16 cellular contexts compared by ENCODE assay signal in the genomic region with DNA sequence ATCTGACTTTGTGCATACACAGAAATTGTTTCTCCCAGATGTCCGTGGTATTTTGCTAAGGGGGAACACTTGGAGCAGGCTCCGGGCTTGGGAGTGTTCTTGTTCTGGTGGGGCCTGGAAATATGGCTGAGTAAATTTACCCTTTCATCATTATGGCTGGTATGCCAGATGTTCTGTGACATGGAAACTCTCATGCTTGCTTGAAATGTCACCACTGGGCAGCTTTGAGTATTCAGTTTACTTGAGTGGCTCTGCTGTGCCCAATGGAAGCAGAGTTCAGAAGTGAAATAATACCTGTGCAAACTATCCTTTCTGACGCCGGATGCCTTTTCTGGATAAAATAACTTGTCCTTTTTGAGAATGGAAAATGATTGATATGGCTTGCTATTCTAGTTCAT.
A peak's percentile ranks its signal among the peaks of the same experiment; 100 is the strongest.
DNase-seq lines count a peak whose midpoint lies in the region; ATAC-seq and TF ChIP-seq lines count a peak whose summit lies in the region.
"Had no signal": no experiment of that assay in that cellular context is flagged by ENCODE, and none has a peak within 500 bp of the region (broad histone marks: within the 10 kb centered on the region; RNA-seq: fewer than 3 reads in every experiment).

No MANE protein-coding gene starts in this region.

- H4K8ac ChIP-seq in trophoblast cell (ENCODE audit: low read depth, low read length) = no peak overlapping the region

- H2AK5ac ChIP-seq in trophoblast cell (ENCODE audit: low read length) = peak overlapping the region; percentile 25

- no peaks in the 10 kb centered on the region for H3K27me3 ChIP-seq in SK-N-SH (ENCODE audit: insufficient read depth)
- no peaks in the 10 kb centered on the region for H3K27me3 ChIP-seq in trophoblast cell (ENCODE audit: insufficient read depth, low read length)

- H3K9me3 ChIP-seq in SK-N-SH = no peaks in the 10 kb centered on the region
- peaks cover 2% of the 10 kb centered on the region for H3K9me3 ChIP-seq in trophoblast cell (ENCODE audit: insufficient read depth, low read depth, low read length)

- no peak overlapping the region for H3K4me3 Mint-ChIP-seq in activated CD8-positive, alpha-beta T cell treated with anti-CD3 and anti-CD28 coated beads, Interleukin-2, amount 10 ng/mL, durations not matched to agents 7 days and 5 days
- no peak overlapping the region for H3K4me3 Mint-ChIP-seq in progenitor cell of endocrine pancreas (ENCODE audit: low read depth)
- H3K4me3 Mint-ChIP-seq: activated naive CD8-positive, alpha-beta T cell treated with anti-CD3 and anti-CD28 coated beads, Interleukin-2, amount 50 U/mL, for 24 hours; CD4-positive, alpha-beta memory T cell; mesothelial cell of epicardium had no signal

- no peak overlapping the region; a peak in 1 of 4 replicates for H3K4me3 ChIP-seq in SK-N-SH (ENCODE audit: low read depth in 2 of 2, low read length in 1 of 2)
- peak overlapping the region; percentile 45 for H3K4me3 ChIP-seq in fibroblast of the aortic adventitia (ENCODE audit: low read depth, low read length)
- no peak overlapping the region for H3K4me3 ChIP-seq in trophoblast cell (ENCODE audit: low read depth, low read length)

- peaks cover 27% of the 10 kb centered on the region for H3F3A ChIP-seq in SK-N-SH (replicated peaks; ENCODE audit: insufficient read depth)

- H3K27ac ChIP-seq in SK-N-SH (ENCODE audit: low read depth in 2 of 2, low read length in 1 of 2) = peak overlapping the region; percentile 82 to 84
- H3K27ac ChIP-seq in trophoblast cell (ENCODE audit: low read depth, low read length) = peak overlapping the region; percentile 29
- H3K27ac ChIP-seq: 22Rv1, parathyroid adenoma had no signal

- H3K9me2 ChIP-seq in SK-N-SH = no peaks in the 10 kb centered on the region

- H3K23ac ChIP-seq in trophoblast cell (ENCODE audit: low read length) = no peak overlapping the region

- TF ChIP-seq CTCF in SK-N-SH (IDR thresholded peaks at IDR 0.05) (no peak), fibroblast of the aortic adventitia (IDR thresholded peaks at IDR 0.05; ENCODE audit: insufficient read depth, low read length) (no peak), progenitor cell of endocrine pancreas (IDR thresholded peaks at IDR 0.05; ENCODE audit: unreplicated experiment) (no peak)

- no peak overlapping the region for H3K18ac ChIP-seq in trophoblast cell (ENCODE audit: low read length)

- TF ChIP-seq EP300 in SK-N-SH (IDR thresholded peaks at IDR 0.05; ENCODE audit: borderline replicate concordance in 1 of 2, low read depth in 1 of 2, low read length in 1 of 2) = no peak

- no peak overlapping the region for H3K14ac ChIP-seq in trophoblast cell (ENCODE audit: low read length)

- H3K79me2 ChIP-seq in SK-N-SH (ENCODE audit: insufficient read depth) (peaks cover 18% of the 10 kb centered on the region; the same call in 1 of the 2 replicates), trophoblast cell (ENCODE audit: control insufficient read depth, insufficient read depth, low read length, poor library complexity) (peaks cover 5% of the 10 kb centered on the region)
- H3K79me2 ChIP-seq: parathyroid adenoma had no signal

- no peak overlapping the region for H4K12ac ChIP-seq in trophoblast cell (ENCODE audit: low read depth, low read length)

- H3K36me3 ChIP-seq in SK-N-SH (replicated peaks in 1 of 2; ENCODE audit: control insufficient read depth in 1 of 2, insufficient read depth in 2 of 2, low read length in 1 of 2) = peaks cover 41 to 53% of the 10 kb centered on the region in 2 experiments
- peaks cover 24 to 38% of the 10 kb centered on the region in 2 experiments for H3K36me3 ChIP-seq in trophoblast cell (ENCODE audit: control insufficient read depth in 1 of 2, insufficient read depth in 2 of 2, low read length in 2 of 2)

- peaks cover 37% of the 10 kb centered on the region for H3K79me1 ChIP-seq in trophoblast cell (ENCODE audit: low read length)

- DNase-seq in SK-N-SH = no peak
- DNase-seq in fibroblast of the aortic adventitia (ENCODE audit: low read depth) = no peak
- DNase-seq in trophoblast cell = no peak
- DNase-seq in activated CD8-positive, alpha-beta T cell treated with anti-CD3 and anti-CD28 coated beads, Interleukin-2, amount 10 ng/mL, durations not matched to agents 7 days and 5 days = no peak
- DNase-seq in Kasumi-1 (lab: John Stamatoyannopoulos, UW) = no peak
- no peak for DNase-seq in progenitor cell of endocrine pancreas (ENCODE audit: low spot score, unreplicated experiment)
- no peak for DNase-seq in RKO (ENCODE audit: low spot score)
- DNase-seq: activated naive CD8-positive, alpha-beta T cell treated with anti-CD3 and anti-CD28 coated beads, Interleukin-2, amount 50 U/mL, for 24 hours; activated T-cell treated with anti-CD3 and anti-CD28 coated beads for 4 hours; CD4-positive, alpha-beta memory T cell; NCI-H1105 treated with DMSO at 0.1 percent for 48 hours; NCI-H446 treated with DMSO at 0.1 percent for 48 hours had no signal

- no peaks in the 10 kb centered on the region for H3K9me3 Mint-ChIP-seq in activated CD8-positive, alpha-beta T cell treated with anti-CD3 and anti-CD28 coated beads, Interleukin-2, amount 10 ng/mL, durations not matched to agents 7 days and 5 days (ENCODE audit: insufficient read depth)
- H3K9me3 Mint-ChIP-seq in progenitor cell of endocrine pancreas (ENCODE audit: low read depth) = no peaks in the 10 kb centered on the region
- H3K9me3 Mint-ChIP-seq: activated naive CD8-positive, alpha-beta T cell treated with anti-CD3 and anti-CD28 coated beads, Interleukin-2, amount 50 U/mL, for 24 hours; CD4-positive, alpha-beta memory T cell; mesothelial cell of epicardium had no signal

- peak overlapping the region; percentile 20 for H3K4me2 ChIP-seq in SK-N-SH
- no peak overlapping the region for H3K4me2 ChIP-seq in trophoblast cell (ENCODE audit: low read length)

- H3K36me3 Mint-ChIP-seq in activated CD8-positive, alpha-beta T cell treated with anti-CD3 and anti-CD28 coated beads, Interleukin-2, amount 10 ng/mL, durations not matched to agents 7 days and 5 days (ENCODE audit: low read depth) = no peaks in the 10 kb centered on the region
- peaks cover 7% of the 10 kb centered on the region for H3K36me3 Mint-ChIP-seq in progenitor cell of endocrine pancreas (ENCODE audit: insufficient read depth)
- H3K36me3 Mint-ChIP-seq: CD4-positive, alpha-beta memory T cell had no signal

- peak overlapping the region; percentile 23 for H2BK120ac ChIP-seq in trophoblast cell (ENCODE audit: insufficient read depth, low read length, poor library complexity)

- ATAC-seq in SK-N-SH treated with all-trans-retinoic acid at 6 μM for 48 hours = no peak
- ATAC-seq in activated CD8-positive, alpha-beta T cell treated with anti-CD3 and anti-CD28 coated beads, Interleukin-2, amount 10 ng/mL, durations not matched to agents 7 days and 5 days = no peak
- ATAC-seq: activated naive CD8-positive, alpha-beta T cell treated with anti-CD3 and anti-CD28 coated beads, Interleukin-2, amount 50 U/mL, for 24 hours had no signal

- H3K4me1 ChIP-seq in SK-N-SH (ENCODE audit: control insufficient read depth in 1 of 2, insufficient read depth in 2 of 2, low read depth in 1 of 2, low read length in 1 of 2) = peaks cover 19 to 21% of the 10 kb centered on the region in 2 experiments
- H3K4me1 ChIP-seq in trophoblast cell (ENCODE audit: control insufficient read depth in 1 of 2, insufficient read depth in 2 of 2, low read length in 2 of 2) = peaks cover 6 to 22% of the 10 kb centered on the region in 2 experiments
- H3K4me1 ChIP-seq: parathyroid adenoma had no signal

- H2BK12ac ChIP-seq in trophoblast cell (ENCODE audit: low read length) = peak overlapping the region; percentile 25

- H3K4ac ChIP-seq in trophoblast cell (ENCODE audit: low read depth, low read length) = no peak overlapping the region

- no peak overlapping the region for H3K27ac Mint-ChIP-seq in activated CD8-positive, alpha-beta T cell treated with anti-CD3 and anti-CD28 coated beads, Interleukin-2, amount 10 ng/mL, durations not matched to agents 7 days and 5 days
- no peak overlapping the region for H3K27ac Mint-ChIP-seq in progenitor cell of endocrine pancreas
- H3K27ac Mint-ChIP-seq: activated naive CD8-positive, alpha-beta T cell treated with anti-CD3 and anti-CD28 coated beads, Interleukin-2, amount 50 U/mL, for 24 hours; CD4-positive, alpha-beta memory T cell; mesothelial cell of epicardium had no signal

- H4K91ac ChIP-seq in trophoblast cell (ENCODE audit: low read depth, low read length) = peak overlapping the region; percentile 59

- H2BK5ac ChIP-seq in trophoblast cell (ENCODE audit: low read depth, low read length, poor library complexity) = peak overlapping the region; percentile 11

- 93% methylated on average over 4 of the region's 4 CpGs for WGBS in SK-N-SH (ENCODE audit: low lambda C conversion rate)
- no CpG with 5 or more reads among the region's 4 CpGs for whole genome bisulfite sequencing in trophoblast cell (ENCODE audit: extremely low coverage, insufficient coverage, insufficient read length)

- H2AFZ ChIP-seq in SK-N-SH (ENCODE audit: low read depth) (no peak overlapping the region), trophoblast cell (ENCODE audit: insufficient read depth, low read length, poor library complexity) (no peak overlapping the region)
- H2AFZ ChIP-seq: parathyroid adenoma had no signal

- CTCF ChIA-PET in SK-N-SH (lab: Yijun Ruan, JAX) = interaction anchor here (1.5 to 8.0 kb wide), 4 partner anchors 14 to 335 kb away, joined by 4 to 89 read pairs (median 6); no protein-coding TSS in a partner anchor
- CTCF ChIA-PET in activated CD8-positive, alpha-beta T cell treated with anti-CD3 and anti-CD28 coated beads, Interleukin-2, amount 10 ng/mL, durations not matched to agents 7 days and 5 days (lab: Charles Lee) = interaction anchor here (2.9 kb wide), 1 partner anchor 17 kb away, joined by 17 read pairs; no protein-coding TSS in a partner anchor

- H3K9ac ChIP-seq in SK-N-SH (peak overlapping the region; percentile 53; the same call in 1 of the 2 replicates), trophoblast cell (ENCODE audit: low read length) (no peak overlapping the region)
- H3K9ac ChIP-seq: parathyroid adenoma had no signal

- H3K27me3 Mint-ChIP-seq in activated CD8-positive, alpha-beta T cell treated with anti-CD3 and anti-CD28 coated beads, Interleukin-2, amount 10 ng/mL, durations not matched to agents 7 days and 5 days (ENCODE audit: low read depth) = no peaks in the 10 kb centered on the region
- no peaks in the 10 kb centered on the region for H3K27me3 Mint-ChIP-seq in progenitor cell of endocrine pancreas
- H3K27me3 Mint-ChIP-seq: activated naive CD8-positive, alpha-beta T cell treated with anti-CD3 and anti-CD28 coated beads, Interleukin-2, amount 50 U/mL, for 24 hours; CD4-positive, alpha-beta memory T cell had no signal

- TF ChIP-seq RAD21 in SK-N-SH (IDR thresholded peaks at IDR 0.05; ENCODE audit: low read length) = no peak

- no peaks in the 10 kb centered on the region for H3K4me1 Mint-ChIP-seq in activated CD8-positive, alpha-beta T cell treated with anti-CD3 and anti-CD28 coated beads, Interleukin-2, amount 10 ng/mL, durations not matched to agents 7 days and 5 days (ENCODE audit: low read depth)
- peaks cover 57% of the 10 kb centered on the region for H3K4me1 Mint-ChIP-seq in progenitor cell of endocrine pancreas (ENCODE audit: low read depth)
- H3K4me1 Mint-ChIP-seq: activated naive CD8-positive, alpha-beta T cell treated with anti-CD3 and anti-CD28 coated beads, Interleukin-2, amount 50 U/mL, for 24 hours; CD4-positive, alpha-beta memory T cell had no signal

- POLR2A ChIA-PET in SK-N-SH (lab: Yijun Ruan, JAX) = no interaction called here
- POLR2A ChIA-PET in activated CD8-positive, alpha-beta T cell treated with anti-CD3 and anti-CD28 coated beads, Interleukin-2, amount 10 ng/mL, durations not matched to agents 7 days and 5 days (lab: Charles Lee) = no interaction called here

- no peaks in the 10 kb centered on the region for H4K20me1 ChIP-seq in SK-N-SH (ENCODE audit: insufficient read depth)
